In the genomic region with DNA sequence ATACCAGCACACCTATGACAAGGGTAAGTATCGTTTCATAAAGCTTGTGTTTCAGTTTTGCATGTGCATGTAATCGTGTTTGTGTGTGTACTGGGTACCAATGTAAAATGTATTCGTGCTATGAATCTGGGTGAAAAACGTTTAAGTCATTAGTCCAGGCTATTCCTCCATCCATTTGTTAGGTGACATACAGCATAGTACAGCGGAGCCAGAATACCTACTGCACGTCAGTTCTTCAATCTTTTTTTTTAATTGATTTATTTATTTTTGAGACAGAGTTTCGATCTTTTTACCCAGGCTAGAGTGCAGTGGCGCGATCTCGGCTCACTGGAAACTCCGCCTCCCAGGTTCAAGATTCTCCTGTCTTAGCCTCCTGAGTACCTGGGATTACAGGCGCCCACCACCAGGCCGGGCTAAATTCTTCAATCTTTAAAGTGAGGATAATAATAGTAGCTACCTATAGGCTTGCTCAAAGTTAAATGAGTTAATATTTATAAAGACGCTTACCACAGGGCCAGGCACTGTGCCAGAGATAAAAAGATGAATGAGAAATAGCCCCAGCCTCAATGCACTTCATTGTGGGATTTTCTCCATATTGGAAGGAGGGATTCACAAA, we compare ENCODE assay signal across 8 cellular contexts. TPM values are rescaled to one million over a fixed set of nuclear protein-coding genes. Genes with fewer than 3 reads are reported as not detected.
DNase-seq lines count a peak whose midpoint lies in the region; ATAC-seq, FAIRE-seq and TF ChIP-seq lines count a peak whose summit lies in the region.

No MANE protein-coding gene starts in this region.

- H3K9me3 ChIP-seq in A673 (ENCODE audit: low read depth, low read length, poor library complexity, severe bottlenecking), result no peaks in the 10 kb centered on the region
- no peaks in the 10 kb centered on the region for H3K9me3 ChIP-seq in suprapubic skin

- H3F3A ChIP-seq in GM23338 (replicated peaks; ENCODE audit: low read depth), result peaks cover 44% of the 10 kb centered on the region

- no peak for TF ChIP-seq CTCF in A673 (conservative IDR thresholded peaks at IDR 0.05; ENCODE audit: low read depth, low read length)
- TF ChIP-seq CTCF in GM23338 (conservative IDR thresholded peaks at IDR 0.05; ENCODE audit: low read depth in 2 of 2), result peak in 1 of 2 experiments; percentile 46; a peak in 2 of 4 replicates
- TF ChIP-seq CTCF in suprapubic skin (IDR thresholded peaks at IDR 0.05), result no peak

- peak overlapping the region; percentile 44; the same call in 1 of the 2 replicates for H2AFZ ChIP-seq in GM23338

- TF ChIP-seq POLR2A in suprapubic skin (IDR thresholded peaks at IDR 0.05), result no peak

- peaks cover 42% of the 10 kb centered on the region for H3K4me1 ChIP-seq in A673 (ENCODE audit: insufficient read depth, low read length, poor library complexity, severe bottlenecking)
- peaks cover 28% of the 10 kb centered on the region for H3K4me1 ChIP-seq in GM23338 (ENCODE audit: insufficient read depth)
- H3K4me1 ChIP-seq in suprapubic skin, result peaks cover 22% of the 10 kb centered on the region

- no peaks in the 10 kb centered on the region for H3K9me2 ChIP-seq in GM23338 (ENCODE audit: insufficient read depth)

- CTCF ChIA-PET in A673 (lab: Charles Lee), result interaction anchor here (0.5 to 0.6 kb wide), 2 partner anchors 11 to 378 kb away, joined by 3 to 9 read pairs; no protein-coding TSS in a partner anchor

- H3K36me3 ChIP-seq in A673 (ENCODE audit: insufficient read depth, low read length, poor library complexity, severe bottlenecking) (peaks cover 32% of the 10 kb centered on the region), GM23338 (ENCODE audit: insufficient read depth) (peaks cover 23% of the 10 kb centered on the region), suprapubic skin (peaks cover 36% of the 10 kb centered on the region)

- H3K4me3 ChIP-seq in A673 (ENCODE audit: low read depth, low read length, poor library complexity, severe bottlenecking) (peak overlapping the region; percentile 36), GM23338 (peak overlapping the region; percentile 53), suprapubic skin (peak overlapping the region; percentile 91)

- peak overlapping the region; percentile 69 for H3K27ac ChIP-seq in A673 (ENCODE audit: low read depth, low read length, poor library complexity, severe bottlenecking)
- H3K27ac ChIP-seq in GM23338 (ENCODE audit: low read depth), result peak overlapping the region; percentile 97
- H3K27ac ChIP-seq in suprapubic skin, result peak overlapping the region; percentile 89

- H3K27ac Mint-ChIP-seq in GM23338 (peak overlapping the region; percentile 98), immature natural killer cell (peak overlapping the region; percentile 78 to 99 (median 98))
- H3K27ac Mint-ChIP-seq in activated T-helper 17 cell treated with anti-CD3 and anti-CD28 coated beads, Interleukin-2, amount 50 U/mL, for 72 hours, result peak overlapping the region; percentile 98

- WGBS in suprapubic skin, result 63% methylated on average over 14 of the region's 14 CpGs

- ATAC-seq in GM23338 (peak; percentile 48), GM18520 (IDR thresholded peaks at IDR 0.05; ENCODE audit: unreplicated experiment) (no peak)
- ATAC-seq in activated T-helper 17 cell treated with anti-CD3 and anti-CD28 coated beads, Interleukin-2, amount 50 U/mL, for 72 hours (replicated peaks), result no peak

- POLR2A ChIA-PET in A673 (lab: Charles Lee; ENCODE audit: low non-redundant PET), result no interaction called here

- H3K79me2 ChIP-seq in GM23338 (replicated peaks; ENCODE audit: insufficient read depth), result peaks cover 21% of the 10 kb centered on the region

- H3K36me3 Mint-ChIP-seq in GM23338 (ENCODE audit: low read depth) (peaks cover 41% of the 10 kb centered on the region), immature natural killer cell (peaks cover 0 to 16% (median 4%) of the 10 kb centered on the region in 3 donors)
- H3K36me3 Mint-ChIP-seq in activated T-helper 17 cell treated with anti-CD3 and anti-CD28 coated beads, Interleukin-2, amount 50 U/mL, for 72 hours (ENCODE audit: low read depth), result peaks cover 65% of the 10 kb centered on the region

- BruUV-seq in A673 (replicated peaks; lab: Mats Ljungman, UMichigan), result TSS peak; percentile 95

- H3K4me3 Mint-ChIP-seq in GM23338 (peak overlapping the region; percentile 95), immature natural killer cell (peak overlapping the region; percentile 96 to 99 (median 97))
- peak overlapping the region; percentile 96 for H3K4me3 Mint-ChIP-seq in activated T-helper 17 cell treated with anti-CD3 and anti-CD28 coated beads, Interleukin-2, amount 50 U/mL, for 72 hours

- TF ChIP-seq EP300 in suprapubic skin (IDR thresholded peaks at IDR 0.05), result no peak

- peaks cover 19% of the 10 kb centered on the region for H4K20me1 ChIP-seq in GM23338 (replicated peaks; ENCODE audit: insufficient read depth)

- intact Hi-C loops in A673 (cut with micrococcal nuclease; ENCODE audit: unreplicated experiment), result loop anchor here (2.0 to 10.0 kb wide), 4 partner anchors 44 to 302 kb away; partner anchors contain the start of genes ORMDL2, SARNP, SMARCC2 and SUOX

- DNase-seq in A673 (ENCODE audit: low spot score) (no peak), GM23338 (ENCODE audit: low spot score) (peak; percentile 64), immature natural killer cell (no peak), suprapubic skin (ENCODE audit: low spot score in 2 of 2) (no peak), mesenteric fat pad (ENCODE audit: low spot score) (no peak), RCC 7860 (ENCODE audit: low spot score) (no peak)

- peak overlapping the region; percentile 78 for H3K4me2 ChIP-seq in GM23338

- no peaks in the 10 kb centered on the region for H3K27me3 ChIP-seq in A673 (replicated peaks; ENCODE audit: insufficient read depth, low read depth, low read length, poor library complexity)
- no peaks in the 10 kb centered on the region for H3K27me3 ChIP-seq in GM23338 (ENCODE audit: insufficient read depth)
- H3K27me3 ChIP-seq in suprapubic skin, result no peaks in the 10 kb centered on the region

- H3K4me1 Mint-ChIP-seq in GM23338, result peaks cover 43% of the 10 kb centered on the region
- H3K4me1 Mint-ChIP-seq in activated T-helper 17 cell treated with anti-CD3 and anti-CD28 coated beads, Interleukin-2, amount 50 U/mL, for 72 hours, result peaks cover 14% of the 10 kb centered on the region
- peaks cover 36 to 37% of the 10 kb centered on the region in 2 donors for H3K4me1 Mint-ChIP-seq in immature natural killer cell

- FAIRE-seq in RCC 7860 (lab: Jason Lieb, UNC), result no peak

- H3K27me3 Mint-ChIP-seq in GM23338 (ENCODE audit: insufficient read depth, low read depth, poor library complexity) (peaks cover 7% of the 10 kb centered on the region), immature natural killer cell (ENCODE audit: low read depth in 3 of 3) (peaks cover 7 to 15% (median 10%) of the 10 kb centered on the region in 3 donors)
- no peaks in the 10 kb centered on the region for H3K27me3 Mint-ChIP-seq in activated T-helper 17 cell treated with anti-CD3 and anti-CD28 coated beads, Interleukin-2, amount 50 U/mL, for 72 hours

- H3K9me3 Mint-ChIP-seq in GM23338, result no peaks in the 10 kb centered on the region; the same call in 1 of the 3 replicates
- no peaks in the 10 kb centered on the region for H3K9me3 Mint-ChIP-seq in activated T-helper 17 cell treated with anti-CD3 and anti-CD28 coated beads, Interleukin-2, amount 50 U/mL, for 72 hours
- no peaks in the 10 kb centered on the region for H3K9me3 Mint-ChIP-seq in immature natural killer cell

TF ChIP-seq in GM23338, 12 proteins besides CTCF, POLR2A, EP300 and RAD21:
- TF ChIP-seq POLR2AphosphoS5 (IDR thresholded peaks at IDR 0.05; ENCODE audit: low read depth) (0 out of 2 replicates have a peak, but pooled peaks have one; percentile 30), ZNF331 (CRISPR knock-in tag; IDR thresholded peaks at IDR 0.05; ENCODE audit: low read depth) (no peak)

RNA-seq across cellular contexts. Expression of gene RPS26, which starts 0.6 kb away (rescaled TPM):
- 51.9 and 69.9 TPM in 2 replicates for total RNA-seq in A673 (2021)
- total RNA-seq in GM23338 (2014; rRNA removed; shearing (Covaris generic)), result 321 and 655 TPM in 2 replicates
- 772 and 774 TPM in 2 replicates for polyA plus RNA-seq in GM23338 (2016; fragmentation: Nextera tagmentation; extraction: Ambion mirVana)
- total RNA-seq in activated T-helper 17 cell treated with anti-CD3 and anti-CD28 coated beads, Interleukin-2, amount 50 U/mL, for 72 hours, result 10 to 100 TPM; 32.5 to 36.1 TPM
- 100 to 1,000 TPM; 294 to 705 (median 698) TPM for polyA plus RNA-seq in immature natural killer cell
- total RNA-seq in suprapubic skin, result 1,000 to 10,000 TPM in 2 of 4 donors, 100 to 1,000 TPM in 2; 600 to 3,046 (median 910) TPM
- 45.3 TPM for total RNA-seq in mesenteric fat pad

RNA-seq across cellular contexts. Expression of gene IKZF4, which starts 20.2 kb away (rescaled TPM):
- total RNA-seq in A673 (2021), result 8.8 and 9.5 TPM in 2 replicates
- total RNA-seq in GM23338 (2014; rRNA removed; shearing (Covaris generic)), result 9.0 and 12.2 TPM in 2 replicates
- polyA plus RNA-seq in GM23338 (2016; fragmentation: Nextera tagmentation; extraction: Ambion mirVana), result 4.3 and 4.6 TPM in 2 replicates
- 10 to 100 TPM; 19.1 to 20.3 TPM for total RNA-seq in activated T-helper 17 cell treated with anti-CD3 and anti-CD28 coated beads, Interleukin-2, amount 50 U/mL, for 72 hours
- 1 to 10 TPM in 1 of 3 donors, not detected in 2; 1.0 TPM for polyA plus RNA-seq in immature natural killer cell
- total RNA-seq in suprapubic skin, result 10 to 100 TPM in 1 of 4 donors, 1 to 10 TPM in 3; 3.2 to 10.5 (median 3.8) TPM
- total RNA-seq in mesenteric fat pad, result 25.8 TPM

RNA-seq across cellular contexts. Expression of gene ERBB3, which starts 38.9 kb away (rescaled TPM):
- 0.70 and 2.0 TPM in 2 replicates for total RNA-seq in A673 (2021)
- 44.4 and 54.4 TPM in 2 replicates for total RNA-seq in GM23338 (2014; rRNA removed; shearing (Covaris generic))
- polyA plus RNA-seq in GM23338 (2016; fragmentation: Nextera tagmentation; extraction: Ambion mirVana), result 21.0 and 23.3 TPM in 2 replicates
- under 1 TPM; 0.56 to 0.64 TPM for total RNA-seq in activated T-helper 17 cell treated with anti-CD3 and anti-CD28 coated beads, Interleukin-2, amount 50 U/mL, for 72 hours
- polyA plus RNA-seq in immature natural killer cell, result not detected
- 100 to 1,000 TPM; 147 to 226 (median 181) TPM for total RNA-seq in suprapubic skin
- total RNA-seq in mesenteric fat pad, result 1.9 TPM

RNA-seq across cellular contexts. Expression of gene SUOX, which starts 44.0 kb away (rescaled TPM):
- total RNA-seq in A673 (2021) (2.2 and 5.0 TPM in 2 replicates), suprapubic skin (10 to 100 TPM; 18.7 to 25.6 (median 22.9) TPM), mesenteric fat pad (27.7 TPM)
- 21.9 and 27.5 TPM in 2 replicates for total RNA-seq in GM23338 (2014; rRNA removed; shearing (Covaris generic))
- polyA plus RNA-seq in GM23338 (2016; fragmentation: Nextera tagmentation; extraction: Ambion mirVana) (13.9 and 14.0 TPM in 2 replicates), immature natural killer cell (1 to 10 TPM; 3.5 to 5.9 (median 5.9) TPM)
- 1 to 10 TPM; 3.4 to 3.5 TPM for total RNA-seq in activated T-helper 17 cell treated with anti-CD3 and anti-CD28 coated beads, Interleukin-2, amount 50 U/mL, for 72 hours

Comparison
In these comparisons a context has a peak if more than half of its experiments do, and no peak if none do; other contexts are left out.
1. H3K4me3 ChIP-seq: peak in every context shown above with its lines; median percentile 91 in suprapubic skin; 53 in GM23338; 36 in A673.
2. RNA of gene ERBB3, which starts 38.9 kb away (total RNA-seq): 147 to 226 TPM in suprapubic skin and 44.4 to 54.4 TPM in GM23338; 0.70 to 2.0 TPM in A673, 1.9 TPM in mesenteric fat pad (single experiment) and 0.56 to 0.64 TPM in activated T-helper 17 cell treated with anti-CD3 and anti-CD28 coated beads, Interleukin-2, amount 50 U/mL, for 72 hours; every median in the first group is over 10 times any median in the second.
3. Peak in every context shown above with its lines, with median percentiles within 50 percentile points of each other: H3K27ac ChIP-seq, H3K27ac Mint-ChIP-seq and H3K4me3 Mint-ChIP-seq.